In the genomic region with DNA sequence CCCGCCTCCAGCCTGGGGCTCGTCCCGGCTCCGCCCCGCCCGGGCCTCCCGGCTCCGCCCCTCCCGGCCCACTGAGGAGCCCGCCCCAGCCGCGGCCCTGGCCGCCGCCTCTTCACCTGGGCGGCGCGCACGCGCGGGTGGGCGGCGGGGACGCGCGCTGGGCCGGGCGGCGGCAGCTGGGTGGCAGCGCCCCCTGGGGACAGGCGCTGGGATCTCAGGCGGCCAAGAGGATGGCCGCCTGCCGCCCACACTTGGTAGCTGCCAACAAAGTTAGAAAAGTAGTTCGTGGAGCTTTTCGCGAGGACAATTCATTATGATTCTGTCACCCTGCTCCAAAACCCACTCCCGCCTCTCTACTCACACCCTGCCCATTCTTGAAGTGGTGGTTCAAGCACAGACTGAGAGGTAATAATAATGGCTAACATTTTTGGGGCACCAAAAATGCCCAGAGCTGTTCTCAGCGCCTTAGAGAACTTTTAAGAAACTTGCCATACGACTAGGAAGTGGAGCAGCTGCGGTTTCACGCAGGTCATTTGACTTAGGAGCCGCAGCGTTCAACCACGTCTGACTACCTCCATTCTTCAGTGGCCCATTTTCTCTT, we compare ENCODE assay signal across 8 cellular contexts. TPM values are rescaled to one million over a fixed set of nuclear protein-coding genes. Genes with fewer than 3 reads are reported as not detected.
DNase-seq lines count a peak whose midpoint lies in the region; ATAC-seq and TF ChIP-seq lines count a peak whose summit lies in the region.

No MANE protein-coding gene starts in this region.

- DNase-seq in DND-41 (no peak), GM23338 (ENCODE audit: low spot score) (peak; percentile 93), LHCN-M2 (ENCODE audit: low read depth) (peak; percentile 78), SHP77 treated with DMSO at 0.1 percent for 48 hours (lab: John Stamatoyannopoulos, UW) (peak; percentile 12), foreskin keratinocyte (peak; percentile 46 to 69), neural progenitor cell (ENCODE audit: low spot score) (peak; percentile 97)
- peak; percentile 97 for DNase-seq in activated effector memory CD4-positive, alpha-beta T cell treated with anti-CD3 and anti-CD28 coated beads, Interleukin-2, amount 50 U/mL, for 16 hours
- peak; percentile 94 to 97 for DNase-seq in stimulated activated naive CD8-positive, alpha-beta T cell treated with anti-CD3 and anti-CD28 coated beads, Interleukin-15, amount 100 ng/mL, for 72 hours

- H3K4me3 Mint-ChIP-seq in GM23338 = peak overlapping the region; percentile 76
- peak overlapping the region; percentile 87 for H3K4me3 Mint-ChIP-seq in neural progenitor cell
- H3K4me3 Mint-ChIP-seq in stimulated activated naive CD8-positive, alpha-beta T cell treated with anti-CD3 and anti-CD28 coated beads, Interleukin-15, amount 100 ng/mL, for 72 hours = peak overlapping the region; percentile 61 to 72

- H4K20me1 ChIP-seq in DND-41 (ENCODE audit: insufficient read depth, low read length) (no peaks in the 10 kb centered on the region), GM23338 (replicated peaks; ENCODE audit: insufficient read depth) (peaks cover 9% of the 10 kb centered on the region; the same call in 1 of the 2 replicates), neural progenitor cell (ENCODE audit: low read depth) (peaks cover 9% of the 10 kb centered on the region)

- peak; percentile 23 for TF ChIP-seq CTCF in DND-41 (IDR thresholded peaks at IDR 0.05; ENCODE audit: borderline replicate concordance, extremely low read depth, low read length, poor library complexity, severe bottlenecking)
- peak; percentile 61 to 62 for TF ChIP-seq CTCF in GM23338 (conservative IDR thresholded peaks at IDR 0.05; ENCODE audit: low read depth in 2 of 2)
- TF ChIP-seq CTCF in foreskin keratinocyte (conservative IDR thresholded peaks at IDR 0.05) = peak; percentile 99
- peak; percentile 70 for TF ChIP-seq CTCF in neural progenitor cell (IDR thresholded peaks at IDR 0.05)

- H3K4me1 ChIP-seq in DND-41 (ENCODE audit: insufficient read depth, low read length) = no peaks in the 10 kb centered on the region
- peaks cover 11% of the 10 kb centered on the region for H3K4me1 ChIP-seq in GM23338 (ENCODE audit: insufficient read depth)
- H3K4me1 ChIP-seq in foreskin keratinocyte = peaks cover 30% of the 10 kb centered on the region
- peaks cover 4% of the 10 kb centered on the region for H3K4me1 ChIP-seq in neural progenitor cell

- H3K79me2 ChIP-seq in DND-41 (ENCODE audit: insufficient read depth, low read length) (no peaks in the 10 kb centered on the region), GM23338 (replicated peaks; ENCODE audit: insufficient read depth) (peaks cover 30% of the 10 kb centered on the region), neural progenitor cell (ENCODE audit: low read depth) (peaks cover 6% of the 10 kb centered on the region)

- no peak overlapping the region for H3K9ac ChIP-seq in DND-41 (ENCODE audit: low read depth, low read length)
- no peak overlapping the region for H3K9ac ChIP-seq in neural progenitor cell

- H3K27ac ChIP-seq in DND-41 (ENCODE audit: low read length) = no peak overlapping the region
- 0 out of 2 replicates have a peak overlapping the region, but pooled peaks have one; percentile 55 for H3K27ac ChIP-seq in GM23338 (ENCODE audit: low read depth)
- H3K27ac ChIP-seq in foreskin keratinocyte = peak overlapping the region; percentile 79
- no peak overlapping the region for H3K27ac ChIP-seq in neural progenitor cell

- H3K9me3 ChIP-seq in DND-41 (ENCODE audit: insufficient read depth, low read length, severe bottlenecking) (no peaks in the 10 kb centered on the region), neural progenitor cell (ENCODE audit: low read depth) (no peaks in the 10 kb centered on the region)

- no peaks in the 10 kb centered on the region for H3K36me3 ChIP-seq in DND-41 (ENCODE audit: insufficient read depth, low read length)
- H3K36me3 ChIP-seq in GM23338 (ENCODE audit: insufficient read depth) = no peaks in the 10 kb centered on the region
- no peaks in the 10 kb centered on the region for H3K36me3 ChIP-seq in neural progenitor cell

- no peak overlapping the region for H2AFZ ChIP-seq in DND-41 (ENCODE audit: low read depth, low read length)
- H2AFZ ChIP-seq in GM23338 = peak overlapping the region; percentile 99
- peak overlapping the region; percentile 79 for H2AFZ ChIP-seq in neural progenitor cell (replicated peaks)

- H3K4me2 ChIP-seq in DND-41 (ENCODE audit: insufficient read depth, low read length) = no peak overlapping the region
- peak overlapping the region; percentile 88 for H3K4me2 ChIP-seq in GM23338
- peak overlapping the region; percentile 72 for H3K4me2 ChIP-seq in neural progenitor cell

- H3K4me1 Mint-ChIP-seq in GM23338 (peaks cover 10% of the 10 kb centered on the region), neural progenitor cell (peaks cover 8% of the 10 kb centered on the region)
- H3K4me1 Mint-ChIP-seq in stimulated activated naive CD8-positive, alpha-beta T cell treated with anti-CD3 and anti-CD28 coated beads, Interleukin-15, amount 100 ng/mL, for 72 hours = peaks cover 13% of the 10 kb centered on the region

- H3K4me3 ChIP-seq in DND-41 (ENCODE audit: low read depth in 1 of 2, low read length in 2 of 2) (no peak overlapping the region), GM23338 (peak overlapping the region; percentile 68), neural progenitor cell (peak overlapping the region; percentile 78)

- ATAC-seq in DND-41 (ENCODE audit: insufficient read depth, low read depth) = no peak
- peak; percentile 84 for ATAC-seq in GM23338
- ATAC-seq in foreskin keratinocyte = peak; percentile 92
- ATAC-seq in stimulated activated naive CD8-positive, alpha-beta T cell treated with anti-CD3 and anti-CD28 coated beads, Interleukin-15, amount 100 ng/mL, for 72 hours = peak; percentile 96

- no peaks in the 10 kb centered on the region for H3K9me2 ChIP-seq in GM23338 (ENCODE audit: insufficient read depth)

- H3K27me3 ChIP-seq in DND-41 (ENCODE audit: insufficient read depth, low read length, poor library complexity) (peaks cover 21% of the 10 kb centered on the region), GM23338 (ENCODE audit: insufficient read depth) (no peaks in the 10 kb centered on the region), foreskin keratinocyte (no peaks in the 10 kb centered on the region), neural progenitor cell (peaks cover 35% of the 10 kb centered on the region)

- H3K27me3 Mint-ChIP-seq in GM23338 (ENCODE audit: insufficient read depth, low read depth, poor library complexity) (peaks cover 4% of the 10 kb centered on the region), neural progenitor cell (ENCODE audit: insufficient read depth, low read depth) (peaks cover 5% of the 10 kb centered on the region)
- peaks cover 7% of the 10 kb centered on the region for H3K27me3 Mint-ChIP-seq in stimulated activated naive CD8-positive, alpha-beta T cell treated with anti-CD3 and anti-CD28 coated beads, Interleukin-15, amount 100 ng/mL, for 72 hours

- H3K36me3 Mint-ChIP-seq in GM23338 (ENCODE audit: low read depth) (peaks cover 5% of the 10 kb centered on the region; the same call in 2 of the 3 replicates), neural progenitor cell (no peaks in the 10 kb centered on the region)

- H3K27ac Mint-ChIP-seq in GM23338 (0 out of 2 replicates have a peak overlapping the region, but pooled peaks have one; percentile 58), neural progenitor cell (peak overlapping the region; percentile 65)
- H3K27ac Mint-ChIP-seq in stimulated activated naive CD8-positive, alpha-beta T cell treated with anti-CD3 and anti-CD28 coated beads, Interleukin-15, amount 100 ng/mL, for 72 hours = no peak overlapping the region

- H3F3A ChIP-seq in GM23338 (replicated peaks; ENCODE audit: low read depth) (no peaks in the 10 kb centered on the region), neural progenitor cell (ENCODE audit: low read depth) (peaks cover 7% of the 10 kb centered on the region)

- no peaks in the 10 kb centered on the region for H3K9me3 Mint-ChIP-seq in GM23338
- no peaks in the 10 kb centered on the region for H3K9me3 Mint-ChIP-seq in neural progenitor cell
- H3K9me3 Mint-ChIP-seq in stimulated activated naive CD8-positive, alpha-beta T cell treated with anti-CD3 and anti-CD28 coated beads, Interleukin-15, amount 100 ng/mL, for 72 hours = no peaks in the 10 kb centered on the region

TF ChIP-seq in GM23338, 12 proteins besides CTCF, POLR2A, EP300 and RAD21:
- no peak for TF ChIP-seq ZNF114 (CRISPR knock-in tag; IDR thresholded peaks at IDR 0.05)
- no peak for TF ChIP-seq STAT1 (IDR thresholded peaks at IDR 0.05; ENCODE audit: unreplicated experiment)
- TF ChIP-seq EZH2phosphoT487 (IDR thresholded peaks at IDR 0.05; ENCODE audit: unreplicated experiment) = no peak

RNA-seq across cellular contexts. Expression of gene MYO1D, which starts 0.3 kb away (rescaled TPM):
- 28.6 and 29.9 TPM in 2 replicates for total RNA-seq in GM23338 (2014; rRNA removed; shearing (Covaris generic))
- polyA plus RNA-seq in GM23338 (2016; fragmentation: Nextera tagmentation; extraction: Ambion mirVana) (8.5 and 8.6 TPM in 2 replicates), foreskin keratinocyte (24.3 and 29.5 TPM in 2 replicates)
- total RNA-seq in LHCN-M2 (2014; rRNA removed) (26.2 and 35.1 TPM in 2 replicates), foreskin keratinocyte (61.6 and 62.2 TPM in 2 replicates), neural progenitor cell (ENCODE audit: low replicate concordance) (3.2 and 6.2 TPM in 2 replicates)
- 24.0 TPM for polyA plus RNA-seq in LHCN-M2 (2012)

RNA-seq across cellular contexts. Expression of gene TMEM98, which starts 50.7 kb away (rescaled TPM):
- total RNA-seq in GM23338 (2014; rRNA removed; shearing (Covaris generic)) = 85.4 and 94.8 TPM in 2 replicates
- polyA plus RNA-seq in GM23338 (2016; fragmentation: Nextera tagmentation; extraction: Ambion mirVana) = 54.5 and 60.4 TPM in 2 replicates
- total RNA-seq in LHCN-M2 (2014; rRNA removed) = 208 and 214 TPM in 2 replicates
- polyA plus RNA-seq in LHCN-M2 (2012) = 139 TPM
- 46.6 and 53.7 TPM in 2 replicates for total RNA-seq in foreskin keratinocyte
- 70.5 and 71.3 TPM in 2 replicates for polyA plus RNA-seq in foreskin keratinocyte
- total RNA-seq in neural progenitor cell (ENCODE audit: low replicate concordance) = 117 and 168 TPM in 2 replicates

Comparison
In these comparisons a context has a peak if more than half of its experiments do, and no peak if none do; other contexts are left out.
1. H3K27ac ChIP-seq: peak in GM23338 (single experiment) and foreskin keratinocyte (single experiment); none in DND-41 (single experiment) and neural progenitor cell (single experiment).
2. H3K4me3 ChIP-seq: peak in GM23338 (single experiment) and neural progenitor cell (single experiment); none in DND-41 (0 of 2).
3. CTCF ChIP-seq: peak in every context shown above with its lines; median percentile 99 in foreskin keratinocyte; 70 in neural progenitor cell; 62 in GM23338; 23 in DND-41.
4. H3K27ac Mint-ChIP-seq: peak in GM23338 (single experiment) and neural progenitor cell (single experiment); none in stimulated activated naive CD8-positive, alpha-beta T cell treated with anti-CD3 and anti-CD28 coated beads, Interleukin-15, amount 100 ng/mL, for 72 hours (0 of 2).
5. Peak in every context shown above with its lines, with median percentiles within 50 percentile points of each other: H3K4me3 Mint-ChIP-seq.